ENCODE assay signal across 1 cellular context in the genomic region with DNA sequence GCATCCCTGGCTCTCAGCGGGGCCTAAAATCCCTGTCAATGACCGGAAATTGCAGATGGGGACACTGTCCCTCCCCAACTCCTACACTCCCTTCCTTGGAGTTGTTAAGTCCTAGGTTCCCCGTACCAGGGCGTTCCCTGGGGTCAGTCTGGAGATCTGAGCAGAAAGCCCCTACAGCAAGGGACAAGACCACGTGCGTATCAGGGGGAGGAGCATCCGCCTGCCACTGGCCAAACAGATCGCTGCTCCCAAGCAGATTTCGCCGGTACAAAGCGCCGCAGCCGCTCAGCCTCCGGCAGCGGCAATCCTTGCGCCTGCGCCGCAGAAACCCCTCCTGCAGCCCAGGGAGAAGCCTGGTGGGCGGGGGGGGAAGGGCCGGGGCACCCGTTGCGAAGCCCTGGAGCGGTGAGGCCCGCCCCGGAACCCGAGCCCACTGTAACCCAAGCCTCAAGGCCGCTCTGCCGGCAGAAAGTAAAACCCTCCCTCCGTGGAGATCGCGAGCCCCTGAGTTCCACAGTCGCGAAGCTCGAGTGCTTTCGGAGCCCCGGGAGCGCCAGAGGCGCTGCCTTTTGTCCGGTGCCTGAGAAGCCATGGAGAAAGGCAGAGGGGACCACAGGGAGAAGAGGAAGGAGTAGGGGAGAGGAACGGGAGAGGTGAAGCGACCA.
TF ChIP-seq lines count a peak whose summit lies in the region.

No MANE protein-coding gene starts in this region.

TF ChIP-seq in SK-N-SH treated with all-trans-retinoic acid at 6 μM for 48 hours, 23 proteins besides CTCF, POLR2A, EP300 and RAD21 (continued from another document):
- TF ChIP-seq, protein P1, sequence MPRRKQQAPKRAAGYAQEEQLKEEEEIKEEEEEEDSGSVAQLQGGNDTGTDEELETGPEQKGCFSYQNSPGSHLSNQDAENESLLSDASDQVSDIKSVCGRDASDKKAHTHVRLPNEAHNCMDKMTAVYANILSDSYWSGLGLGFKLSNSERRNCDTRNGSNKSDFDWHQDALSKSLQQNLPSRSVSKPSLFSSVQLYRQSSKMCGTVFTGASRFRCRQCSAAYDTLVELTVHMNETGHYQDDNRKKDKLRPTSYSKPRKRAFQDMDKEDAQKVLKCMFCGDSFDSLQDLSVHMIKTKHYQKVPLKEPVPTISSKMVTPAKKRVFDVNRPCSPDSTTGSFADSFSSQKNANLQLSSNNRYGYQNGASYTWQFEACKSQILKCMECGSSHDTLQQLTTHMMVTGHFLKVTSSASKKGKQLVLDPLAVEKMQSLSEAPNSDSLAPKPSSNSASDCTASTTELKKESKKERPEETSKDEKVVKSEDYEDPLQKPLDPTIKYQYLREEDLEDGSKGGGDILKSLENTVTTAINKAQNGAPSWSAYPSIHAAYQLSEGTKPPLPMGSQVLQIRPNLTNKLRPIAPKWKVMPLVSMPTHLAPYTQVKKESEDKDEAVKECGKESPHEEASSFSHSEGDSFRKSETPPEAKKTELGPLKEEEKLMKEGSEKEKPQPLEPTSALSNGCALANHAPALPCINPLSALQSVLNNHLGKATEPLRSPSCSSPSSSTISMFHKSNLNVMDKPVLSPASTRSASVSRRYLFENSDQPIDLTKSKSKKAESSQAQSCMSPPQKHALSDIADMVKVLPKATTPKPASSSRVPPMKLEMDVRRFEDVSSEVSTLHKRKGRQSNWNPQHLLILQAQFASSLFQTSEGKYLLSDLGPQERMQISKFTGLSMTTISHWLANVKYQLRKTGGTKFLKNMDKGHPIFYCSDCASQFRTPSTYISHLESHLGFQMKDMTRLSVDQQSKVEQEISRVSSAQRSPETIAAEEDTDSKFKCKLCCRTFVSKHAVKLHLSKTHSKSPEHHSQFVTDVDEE (CRISPR knock-in tag; IDR thresholded peaks at IDR 0.05) = no peak
- TF ChIP-seq RARB (CRISPR knock-in tag; IDR thresholded peaks at IDR 0.05) = no peak
- no peak for TF ChIP-seq ZC3H10 (CRISPR knock-in tag; IDR thresholded peaks at IDR 0.05)
- TF ChIP-seq ZNF565 (CRISPR knock-in tag; conservative IDR thresholded peaks at IDR 0.05; ENCODE audit: low read depth) = no peak
- TF ChIP-seq ZNF70 (CRISPR knock-in tag; IDR thresholded peaks at IDR 0.05) = no peak
- TF ChIP-seq TOX (CRISPR knock-in tag; IDR thresholded peaks at IDR 0.05; ENCODE audit: borderline replicate concordance) = no peak
- TF ChIP-seq ZNF8 (CRISPR knock-in tag; IDR thresholded peaks at IDR 0.05) = no peak
- no peak for TF ChIP-seq SNAI2 (CRISPR knock-in tag; IDR thresholded peaks at IDR 0.05)
- TF ChIP-seq, protein P2, sequence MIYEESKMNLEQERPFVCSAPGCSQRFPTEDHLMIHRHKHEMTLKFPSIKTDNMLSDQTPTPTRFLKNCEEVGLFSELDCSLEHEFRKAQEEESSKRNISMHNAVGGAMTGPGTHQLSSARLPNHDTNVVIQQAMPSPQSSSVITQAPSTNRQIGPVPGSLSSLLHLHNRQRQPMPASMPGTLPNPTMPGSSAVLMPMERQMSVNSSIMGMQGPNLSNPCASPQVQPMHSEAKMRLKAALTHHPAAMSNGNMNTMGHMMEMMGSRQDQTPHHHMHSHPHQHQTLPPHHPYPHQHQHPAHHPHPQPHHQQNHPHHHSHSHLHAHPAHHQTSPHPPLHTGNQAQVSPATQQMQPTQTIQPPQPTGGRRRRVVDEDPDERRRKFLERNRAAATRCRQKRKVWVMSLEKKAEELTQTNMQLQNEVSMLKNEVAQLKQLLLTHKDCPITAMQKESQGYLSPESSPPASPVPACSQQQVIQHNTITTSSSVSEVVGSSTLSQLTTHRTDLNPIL (CRISPR knock-in tag; IDR thresholded peaks at IDR 0.05; ENCODE audit: low read depth) = no peak
- no peak for TF ChIP-seq ZFP3 (CRISPR knock-in tag; IDR thresholded peaks at IDR 0.05)
- TF ChIP-seq, protein P3, sequence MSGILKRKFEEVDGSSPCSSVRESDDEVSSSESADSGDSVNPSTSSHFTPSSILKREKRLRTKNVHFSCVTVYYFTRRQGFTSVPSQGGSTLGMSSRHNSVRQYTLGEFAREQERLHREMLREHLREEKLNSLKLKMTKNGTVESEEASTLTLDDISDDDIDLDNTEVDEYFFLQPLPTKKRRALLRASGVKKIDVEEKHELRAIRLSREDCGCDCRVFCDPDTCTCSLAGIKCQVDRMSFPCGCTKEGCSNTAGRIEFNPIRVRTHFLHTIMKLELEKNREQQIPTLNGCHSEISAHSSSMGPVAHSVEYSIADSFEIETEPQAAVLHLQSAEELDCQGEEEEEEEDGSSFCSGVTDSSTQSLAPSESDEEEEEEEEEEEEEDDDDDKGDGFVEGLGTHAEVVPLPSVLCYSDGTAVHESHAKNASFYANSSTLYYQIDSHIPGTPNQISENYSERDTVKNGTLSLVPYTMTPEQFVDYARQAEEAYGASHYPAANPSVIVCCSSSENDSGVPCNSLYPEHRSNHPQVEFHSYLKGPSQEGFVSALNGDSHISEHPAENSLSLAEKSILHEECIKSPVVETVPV (CRISPR knock-in tag; IDR thresholded peaks at IDR 0.05) = no peak
- TF ChIP-seq OSR1 (CRISPR knock-in tag; IDR thresholded peaks at IDR 0.05) = no peak
- no peak for TF ChIP-seq ESRRG (CRISPR knock-in tag; IDR thresholded peaks at IDR 0.05)
- no peak for TF ChIP-seq BACH2 (CRISPR knock-in tag; IDR thresholded peaks at IDR 0.05; ENCODE audit: borderline replicate concordance)
